In the genomic region with DNA sequence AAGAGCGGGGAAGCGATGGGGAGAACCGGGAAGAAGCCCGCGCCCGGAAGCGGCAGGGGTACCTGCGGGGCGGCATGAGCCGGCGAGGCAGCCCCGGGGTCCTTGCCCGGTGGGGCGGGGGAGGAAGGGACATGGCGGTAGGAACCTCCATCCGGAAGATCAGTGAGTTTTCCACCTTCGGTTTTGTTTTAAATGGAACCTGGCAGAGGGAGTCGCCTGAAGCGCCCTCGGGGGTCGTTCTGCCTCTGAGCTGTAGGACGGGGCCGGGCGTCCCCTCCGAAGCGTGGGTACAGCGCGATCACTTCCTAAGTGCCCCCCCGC, we compare ENCODE assay signal across 8 cellular contexts. TPM values are rescaled to one million over a fixed set of nuclear protein-coding genes. Genes with fewer than 3 reads are reported as not detected.
A peak's percentile ranks its signal among the peaks of the same experiment; 100 is the strongest.
DNase-seq lines count a peak whose midpoint lies in the region; ATAC-seq and TF ChIP-seq lines count a peak whose summit lies in the region.

No MANE protein-coding gene starts in this region.

- H3K9me3 ChIP-seq in A673 (ENCODE audit: low read depth, low read length, poor library complexity, severe bottlenecking): no peaks in the 10 kb centered on the region
- no peaks in the 10 kb centered on the region for H3K9me3 ChIP-seq in body of pancreas

- peak overlapping the region; percentile 56 for H3K4me2 ChIP-seq in mesendoderm (ENCODE audit: low read length)

- no peak for TF ChIP-seq POLR2A in body of pancreas (IDR thresholded peaks at IDR 0.05)

- 0 to 1% methylated on average over 3 to 28 of the region's 29 CpGs for WGBS in body of pancreas, 2 donors
- no CpG with 5 or more reads among the region's 29 CpGs for WGBS in mesendoderm (ENCODE audit: extremely low coverage, insufficient coverage, low lambda C conversion rate)

- peaks cover 9% of the 10 kb centered on the region for H3K79me1 ChIP-seq in mesendoderm (ENCODE audit: low read length)

- DNase-seq in A673 (ENCODE audit: low spot score) (no peak), body of pancreas (no peak), mesendoderm (no peak), NCI-H2107 (lab: John Stamatoyannopoulos, UW) (no peak), NCI-H2107 treated with DMSO at 0.1 percent for 48 hours (lab: John Stamatoyannopoulos, UW; ENCODE audit: unreplicated experiment) (no peak), NCI-H524 treated with DMSO at 0.1 percent for 48 hours (lab: John Stamatoyannopoulos, UW) (no peak)

- TF ChIP-seq CTCF in A673 (conservative IDR thresholded peaks at IDR 0.05; ENCODE audit: low read depth, low read length) (no peak), body of pancreas (IDR thresholded peaks at IDR 0.05) (no peak)

- H3K36me3 ChIP-seq in A673 (ENCODE audit: insufficient read depth, low read length, poor library complexity, severe bottlenecking) (peaks cover 16% of the 10 kb centered on the region), body of pancreas (replicated peaks in 1 of 2; ENCODE audit: insufficient read depth in 1 of 2, low read depth in 2 of 2) (no peaks in the 10 kb centered on the region), mesendoderm (ENCODE audit: control insufficient read depth, insufficient read depth, low read length) (no peaks in the 10 kb centered on the region)

- no TSS peak for BruUV-seq in A673 (replicated peaks; lab: Mats Ljungman, UMichigan)

- H3K4me1 ChIP-seq in A673 (ENCODE audit: insufficient read depth, low read length, poor library complexity, severe bottlenecking) (peaks cover 6% of the 10 kb centered on the region), body of pancreas (peaks cover 26% of the 10 kb centered on the region), mesendoderm (ENCODE audit: control insufficient read depth, low read depth, low read length) (peaks cover 2% of the 10 kb centered on the region)

- H3K79me2 ChIP-seq in mesendoderm (ENCODE audit: control insufficient read depth, insufficient read depth, low read length): peaks cover 32% of the 10 kb centered on the region

- H3K23ac ChIP-seq in mesendoderm (ENCODE audit: low read length): no peak overlapping the region

- H4K5ac ChIP-seq in mesendoderm (ENCODE audit: low read length): no peak overlapping the region

- intact Hi-C loops in A673 (cut with micrococcal nuclease; ENCODE audit: unreplicated experiment): no loop called here
- intact Hi-C loops in body of pancreas (cut with DNase I): no loop called here

- H4K8ac ChIP-seq in mesendoderm (ENCODE audit: low read depth, low read length): peak overlapping the region; percentile 28

- peak; percentile 10 for ATAC-seq in GM18867 (IDR thresholded peaks at IDR 0.05; ENCODE audit: unreplicated experiment)
- peak; percentile 7 for ATAC-seq in HG03521 (IDR thresholded peaks at IDR 0.05; ENCODE audit: unreplicated experiment)
- peak; percentile 10 for ATAC-seq in body of pancreas

- peak overlapping the region; percentile 33 for H3K18ac ChIP-seq in mesendoderm (ENCODE audit: low read length)

- no peak overlapping the region for H2BK120ac ChIP-seq in mesendoderm (ENCODE audit: low read depth, low read length)

- CTCF ChIA-PET in A673 (lab: Charles Lee): interaction anchor here (0.6 kb wide), 1 partner anchor 465 kb away, joined by 5 read pairs; no protein-coding TSS in a partner anchor

- H2BK5ac ChIP-seq in mesendoderm (ENCODE audit: low read length): no peak overlapping the region

- H3K27ac ChIP-seq in A673 (ENCODE audit: low read depth, low read length, poor library complexity, severe bottlenecking) (peak overlapping the region; percentile 81), body of pancreas (peak overlapping the region; percentile 0 to 79 (median 68)), mesendoderm (ENCODE audit: low read depth, low read length) (peak overlapping the region; percentile 6)

- H3K27me3 ChIP-seq in A673 (replicated peaks; ENCODE audit: insufficient read depth, low read depth, low read length, poor library complexity): no peaks in the 10 kb centered on the region
- peaks cover 0 to 12% of the 10 kb centered on the region in 2 donors for H3K27me3 ChIP-seq in body of pancreas
- no peaks in the 10 kb centered on the region for H3K27me3 ChIP-seq in mesendoderm (ENCODE audit: insufficient read depth, low read length, poor library complexity)

- peak overlapping the region; percentile 86 for H3K9ac ChIP-seq in mesendoderm (ENCODE audit: low read length)

- POLR2A ChIA-PET in A673 (lab: Charles Lee; ENCODE audit: low non-redundant PET): interaction anchor here (0.7 kb wide), 1 partner anchor 23 kb away, joined by 12 read pairs; no protein-coding TSS in a partner anchor

- H3K56ac ChIP-seq in mesendoderm (ENCODE audit: low read length): peak overlapping the region; percentile 91

- H3K4me3 ChIP-seq in A673 (ENCODE audit: low read depth, low read length, poor library complexity, severe bottlenecking) (peak overlapping the region; percentile 95), body of pancreas (peak overlapping the region; percentile 5 to 52), mesendoderm (ENCODE audit: low read length) (peak overlapping the region; percentile 75)

- H3K4ac ChIP-seq in mesendoderm (ENCODE audit: low read depth, low read length): peak overlapping the region; percentile 61

- no peak overlapping the region for H2AK5ac ChIP-seq in mesendoderm (ENCODE audit: low read length)

- no peak overlapping the region for H2BK15ac ChIP-seq in mesendoderm (replicated peaks; ENCODE audit: low read depth)

RNA-seq across cellular contexts. Expression of a gene that starts 0.5 kb away (rescaled TPM):
- total RNA-seq in A673 (2021): 206 and 232 TPM in 2 replicates
- 10 to 100 TPM; 17.4 to 39.6 TPM for total RNA-seq in body of pancreas
- polyA plus RNA-seq in mesendoderm (2013, experiment 1 of 2): 43.2 TPM
- polyA plus RNA-seq in mesendoderm (2013, experiment 2 of 2): 46.8 TPM

Comparison
In these comparisons a context has a peak if more than half of its experiments do, and no peak if none do; other contexts are left out.
1. H3K27ac ChIP-seq: peak in every context shown above with its lines; median percentile 81 in A673; 68 in body of pancreas; 6 in mesendoderm.
2. H3K4me3 ChIP-seq: peak in every context shown above with its lines; median percentile 95 in A673; 75 in mesendoderm; 28 in body of pancreas.